ENCODE assay signal across 7 cellular contexts in the genomic region with DNA sequence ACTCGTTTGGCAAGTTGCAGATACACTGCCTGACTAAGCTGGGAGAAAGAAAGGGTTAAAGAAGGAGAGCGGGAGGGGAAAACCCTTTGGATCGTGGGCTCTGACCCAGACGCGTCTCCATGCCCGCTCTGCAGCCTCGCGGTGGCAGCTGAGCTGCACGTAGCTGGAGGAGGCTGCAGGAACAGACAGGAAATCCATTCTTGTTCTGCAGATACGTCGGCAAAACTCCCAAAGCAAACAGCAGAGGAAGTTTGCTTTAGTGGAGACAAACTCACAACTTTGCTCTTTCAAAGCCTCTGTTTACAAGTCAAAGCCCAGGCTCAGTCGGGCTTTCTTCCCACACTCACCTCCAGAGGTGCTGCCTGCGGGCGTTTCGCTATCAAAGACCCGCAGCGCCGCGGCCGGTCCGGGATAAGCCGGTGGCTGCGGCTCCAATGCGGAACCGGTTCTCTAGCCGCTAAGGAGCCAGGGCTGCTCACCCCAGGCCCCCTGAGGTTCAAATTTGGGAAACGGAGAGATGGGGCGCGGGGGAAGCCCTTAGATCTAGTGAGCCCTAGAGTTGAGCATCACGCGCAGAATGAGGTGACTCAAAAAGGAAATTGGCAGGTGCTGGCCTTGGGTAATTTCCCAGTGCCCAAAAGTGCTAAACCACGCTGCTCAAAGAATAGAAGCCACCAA.
DNase-seq lines count a peak whose midpoint lies in the region; ATAC-seq and TF ChIP-seq lines count a peak whose summit lies in the region.

No MANE protein-coding gene starts in this region.

- no peak overlapping the region for H2BK5ac ChIP-seq in H9 (ENCODE audit: insufficient read length, low read length)

- no peak for TF ChIP-seq CTCF in H9 (conservative IDR thresholded peaks at IDR 0.05)
- no peak for TF ChIP-seq CTCF in sigmoid colon (IDR thresholded peaks at IDR 0.05)

- H3K4me3 ChIP-seq in iPS-15b (ENCODE audit: low read depth, low read length) (peak overlapping the region; percentile 63), sigmoid colon (peak overlapping the region; percentile 3 to 46 (median 32))

- ATAC-seq in GM18498 (IDR thresholded peaks at IDR 0.05; ENCODE audit: unreplicated experiment) = peak; percentile 80

- H3K79me2 ChIP-seq in H9 (ENCODE audit: insufficient read depth, low read length) = no peaks in the 10 kb centered on the region

- H3K27ac Mint-ChIP-seq in H9 = no peak overlapping the region

- no peak overlapping the region for H3K18ac ChIP-seq in H9 (ENCODE audit: insufficient read length, low read depth, low read length)

- peak overlapping the region; percentile 85 for H3K4me2 ChIP-seq in H9 (ENCODE audit: insufficient read depth, insufficient read length, low read length)

- H2AFZ ChIP-seq in H9 (ENCODE audit: low read length) = peak overlapping the region; percentile 92

- H3K9ac ChIP-seq in H9 (ENCODE audit: extremely low read depth, insufficient read length, low read length) = peak overlapping the region; percentile 38
- no peak overlapping the region for H3K9ac ChIP-seq in iPS-15b (ENCODE audit: low read depth, low read length)

- H3K56ac ChIP-seq in H9 (ENCODE audit: insufficient read length, low read depth, low read length) = no peak overlapping the region

- H3K9me3 Mint-ChIP-seq in H9 = no peaks in the 10 kb centered on the region

- H3K23me2 ChIP-seq in H9 (ENCODE audit: insufficient read length, low read depth, low read length, poor library complexity, severe bottlenecking) = peaks cover 10% of the 10 kb centered on the region

- peak; percentile 61 for DNase-seq in H9
- peak; percentile 21 for DNase-seq in NCI-H2227 treated with DMSO at 0.1 percent for 48 hours (lab: John Stamatoyannopoulos, UW)
- no peak for DNase-seq in sigmoid colon
- DNase-seq in NCI-H1048 (lab: John Stamatoyannopoulos, UW) = no peak

- no peak for TF ChIP-seq EP300 in sigmoid colon (IDR thresholded peaks at IDR 0.05)

- no peak overlapping the region for H3T11ph ChIP-seq in H9 (ENCODE audit: low read length)

- H3K4me3 Mint-ChIP-seq in H9 = peak overlapping the region; percentile 59 to 77

- H4K20me1 ChIP-seq in H9 (ENCODE audit: control insufficient read depth, insufficient read depth, insufficient read length) = no peaks in the 10 kb centered on the region

- no peak overlapping the region for H4K91ac ChIP-seq in H9 (ENCODE audit: insufficient read length, low read depth, low read length)

- no CpG with 5 or more reads among the region's 32 CpGs for WGBS in H9 (ENCODE audit: extremely low coverage, insufficient read length, low lambda C conversion rate)
- 2 to 4% methylated on average over 32 of the region's 32 CpGs for WGBS in sigmoid colon, 2 donors

- no peaks in the 10 kb centered on the region for H3K79me1 ChIP-seq in H9 (ENCODE audit: insufficient read depth, low read depth, low read length, poor library complexity, severe bottlenecking)

- H2BK12ac ChIP-seq in H9 (ENCODE audit: insufficient read length, low read depth, low read length) = no peak overlapping the region

- intact Hi-C loops in sigmoid colon (cut with DNase I) = loop anchor here (2.0 to 10.0 kb wide), 3 partner anchors 129 to 939 kb away; no protein-coding TSS in a partner anchor

- H4K8ac ChIP-seq in H9 (replicated peaks; ENCODE audit: insufficient read length, low read depth, low read length) = no peak overlapping the region

- peaks cover 42% of the 10 kb centered on the region for H3K27me3 Mint-ChIP-seq in H9 (ENCODE audit: low read depth)

- no peak overlapping the region for H4K5ac ChIP-seq in H9 (ENCODE audit: insufficient read length, low read depth, low read length)

- peaks cover 57 to 59% of the 10 kb centered on the region in 2 experiments for H3K4me1 Mint-ChIP-seq in H9

- H3K14ac ChIP-seq in H9 (ENCODE audit: insufficient read depth, low read length) = no peak overlapping the region

- H3K9me3 ChIP-seq in H9 (ENCODE audit: control insufficient read depth, low read depth, low read length) (no peaks in the 10 kb centered on the region), iPS-15b (ENCODE audit: control insufficient read depth, insufficient read depth, low read length) (no peaks in the 10 kb centered on the region), sigmoid colon (no peaks in the 10 kb centered on the region)

- no peak overlapping the region for H3K27ac ChIP-seq in H9 (ENCODE audit: insufficient read length, low read depth, low read length)
- peak overlapping the region; percentile 80 for H3K27ac ChIP-seq in angular gyrus (ENCODE audit: low read depth, low read length)
- H3K27ac ChIP-seq in sigmoid colon = peak overlapping the region in 1 of 4 donors; percentile 27

- peak overlapping the region; percentile 53 for H2BK120ac ChIP-seq in H9 (ENCODE audit: low read depth, low read length, poor library complexity, severe bottlenecking)

- peaks cover 7% of the 10 kb centered on the region; the same call in 1 of the 2 replicates for H3K4me1 ChIP-seq in H9 (ENCODE audit: insufficient read depth, low read length)
- peaks cover 28% of the 10 kb centered on the region for H3K4me1 ChIP-seq in iPS-15b (ENCODE audit: control insufficient read depth, insufficient read depth, low read length)
- peaks cover 0 to 24% (median 13%) of the 10 kb centered on the region in 4 donors for H3K4me1 ChIP-seq in sigmoid colon

- no peak overlapping the region for H3K23ac ChIP-seq in H9 (ENCODE audit: insufficient read length, low read depth, low read length)

- H2AK5ac ChIP-seq in H9 (ENCODE audit: insufficient read length, low read length) = no peak overlapping the region

- no peak overlapping the region for H2BK15ac ChIP-seq in H9 (ENCODE audit: low read depth, low read length)

- H3K36me3 ChIP-seq in iPS-15b (ENCODE audit: control insufficient read depth, insufficient read depth, low read length) = no peaks in the 10 kb centered on the region
- H3K36me3 ChIP-seq in sigmoid colon = no peaks in the 10 kb centered on the region

- H3K4ac ChIP-seq in H9 (ENCODE audit: low read depth, low read length) = no peak overlapping the region

- H3K36me3 Mint-ChIP-seq in H9 (ENCODE audit: insufficient read depth in 1 of 3, low read depth in 3 of 3) = no peaks in the 10 kb centered on the region; a peak in 1 of 7 replicates

- H3K27me3 ChIP-seq in H9 (ENCODE audit: insufficient read depth, low read length) (no peaks in the 10 kb centered on the region; the same call in 1 of the 2 replicates), iPS-15b (ENCODE audit: control insufficient read depth, insufficient read depth, low read length) (peaks cover 27% of the 10 kb centered on the region), sigmoid colon (peaks cover 0 to 10% (median 0%) of the 10 kb centered on the region in 3 donors)

- H2BK20ac ChIP-seq in H9 (ENCODE audit: low read depth, low read length, poor library complexity, severe bottlenecking) = no peak overlapping the region

- no peak for TF ChIP-seq POLR2A in sigmoid colon (IDR thresholded peaks at IDR 0.05)

Comparison
In these comparisons a context has a peak if more than half of its experiments do, and no peak if none do; other contexts are left out.
1. DNase-seq: peak in H9 (single experiment) and NCI-H2227 treated with DMSO at 0.1 percent for 48 hours (single experiment); none in sigmoid colon (single experiment) and NCI-H1048 (single experiment).